In the genomic region with DNA sequence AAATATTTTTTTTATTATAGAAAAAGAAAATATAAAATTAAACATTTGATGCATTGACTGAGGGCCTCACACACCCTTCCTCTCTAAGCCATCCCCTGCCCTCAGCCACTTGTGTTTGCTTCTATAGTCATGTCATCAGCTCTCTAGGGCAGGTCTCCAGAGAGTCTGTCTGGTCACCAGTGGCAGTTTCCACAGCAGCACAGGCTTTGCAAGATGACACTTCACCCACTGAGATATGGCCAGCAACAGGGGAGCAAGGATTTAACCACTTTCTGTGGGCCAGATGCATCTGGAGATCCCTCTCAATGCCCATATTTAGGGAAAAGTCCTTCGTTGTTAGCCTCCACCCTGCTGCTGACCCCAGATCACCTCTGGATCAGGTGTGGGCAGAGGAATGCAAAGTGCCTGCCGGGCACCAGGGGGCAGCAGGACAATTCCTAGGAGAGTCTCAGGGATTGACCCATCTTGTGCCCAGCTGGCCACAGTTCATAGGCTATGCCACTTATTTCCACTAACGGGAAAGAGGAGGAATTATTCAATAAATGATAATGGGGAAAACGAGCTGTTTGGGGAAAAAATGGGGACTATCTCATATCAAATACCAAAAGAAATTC, we compare ENCODE assay signal across 8 cellular contexts.
A peak's percentile ranks its signal among the peaks of the same experiment; 100 is the strongest.
DNase-seq lines count a peak whose midpoint lies in the region; ATAC-seq and TF ChIP-seq lines count a peak whose summit lies in the region.
"Had no signal": no experiment of that assay in that cellular context is flagged by ENCODE, and none has a peak within 500 bp of the region (broad histone marks: within the 10 kb centered on the region; RNA-seq: fewer than 3 reads in every experiment).

No MANE protein-coding gene starts in this region.

- ATAC-seq in activated naive CD8-positive, alpha-beta T cell treated with anti-CD3 and anti-CD28 coated beads, Interleukin-2, amount 50 U/mL, for 24 hours: no peak
- no peak for ATAC-seq in GM21619 (IDR thresholded peaks at IDR 0.05; ENCODE audit: unreplicated experiment)

- no peak overlapping the region for H3K27ac Mint-ChIP-seq in activated naive CD8-positive, alpha-beta T cell treated with anti-CD3 and anti-CD28 coated beads, Interleukin-2, amount 50 U/mL, for 24 hours

- H3K4me3 Mint-ChIP-seq in activated naive CD8-positive, alpha-beta T cell treated with anti-CD3 and anti-CD28 coated beads, Interleukin-2, amount 50 U/mL, for 24 hours: no peak overlapping the region
- H3K4me3 Mint-ChIP-seq: immature natural killer cell had no signal

- H3K9me3 Mint-ChIP-seq in activated naive CD8-positive, alpha-beta T cell treated with anti-CD3 and anti-CD28 coated beads, Interleukin-2, amount 50 U/mL, for 24 hours: no peaks in the 10 kb centered on the region
- H3K9me3 Mint-ChIP-seq: immature natural killer cell had no signal

- peaks cover 16% of the 10 kb centered on the region for H3K36me3 Mint-ChIP-seq in activated naive CD8-positive, alpha-beta T cell treated with anti-CD3 and anti-CD28 coated beads, Interleukin-2, amount 50 U/mL, for 24 hours (ENCODE audit: low read depth)
- H3K36me3 Mint-ChIP-seq: immature natural killer cell had no signal

- peaks cover 35% of the 10 kb centered on the region for H3K4me1 Mint-ChIP-seq in activated naive CD8-positive, alpha-beta T cell treated with anti-CD3 and anti-CD28 coated beads, Interleukin-2, amount 50 U/mL, for 24 hours

- peak; percentile 71 for TF ChIP-seq CTCF in LNCAP (IDR thresholded peaks at IDR 0.05)

- peak; percentile 25 for DNase-seq in EH (ENCODE audit: low read depth)
- peak; percentile 34 for DNase-seq in activated naive CD8-positive, alpha-beta T cell treated with anti-CD3 and anti-CD28 coated beads, Interleukin-2, amount 50 U/mL, for 24 hours
- DNase-seq in islet precursor cell: peak; percentile 75
- DNase-seq in SIG-M5 treated with dmso at 0.1 percent for 504 hours (lab: John Stamatoyannopoulos, UW; ENCODE audit: unreplicated experiment): no peak
- DNase-seq in central memory CD4-positive, alpha-beta T cell: no peak

- H3K27me3 Mint-ChIP-seq in activated naive CD8-positive, alpha-beta T cell treated with anti-CD3 and anti-CD28 coated beads, Interleukin-2, amount 50 U/mL, for 24 hours: no peaks in the 10 kb centered on the region

Comparison
In these comparisons a context has a peak if more than half of its experiments do, and no peak if none do; other contexts are left out.
1. DNase-seq: peak in EH (single experiment), activated naive CD8-positive, alpha-beta T cell treated with anti-CD3 and anti-CD28 coated beads, Interleukin-2, amount 50 U/mL, for 24 hours (single experiment) and islet precursor cell (single experiment); none in SIG-M5 treated with dmso at 0.1 percent for 504 hours (single experiment) and central memory CD4-positive, alpha-beta T cell (single experiment).